22 cellular contexts compared by ENCODE assay signal in genomic region chr21:42426424-42426823, GRCh38. TPM values are rescaled to one million over a fixed set of nuclear protein-coding genes. Genes with fewer than 3 reads are reported as not detected.
DNase-seq lines count a peak whose midpoint lies in the region; ATAC-seq, FAIRE-seq and TF ChIP-seq lines count a peak whose summit lies in the region.
"Had no signal": no experiment of that assay in that cellular context is flagged by ENCODE, and none has a peak within 500 bp of the region (broad histone marks: within the 10 kb centered on the region; RNA-seq: fewer than 3 reads in every experiment).

No MANE protein-coding gene starts in this region.

- peak; percentile 89 for FAIRE-seq in GM12891 (lab: Jason Lieb, UNC)
- FAIRE-seq: endothelial cell of umbilical vein, H1 had no signal

- no peak for TF ChIP-seq POLR2A in GM12891 (IDR thresholded peaks at IDR 0.05; ENCODE audit: low read depth, low read length)

- peaks cover 94% of the 10 kb centered on the region for H3K36me3 Mint-ChIP-seq in activated CD4-positive, alpha-beta T cell treated with anti-CD3 and anti-CD28 coated beads, Interleukin-2, amount 10 ng/mL, durations not matched to agents 7 days and 5 days (ENCODE audit: low read depth)
- peaks cover 80% of the 10 kb centered on the region for H3K36me3 Mint-ChIP-seq in activated T-helper 1 cell treated with anti-CD3 and anti-CD28 coated beads, Interleukin-12 subunit alpha, Interleukin-12 subunit beta, Interleukin-2, Interleukin-4 antibody, amounts not matched to agents 30 ng/mL and 10 ng/mL and 1 ng/mL, durations not matched to agents 14 hours and 24 hours and 36 hours (ENCODE audit: low read depth)
- no peaks in the 10 kb centered on the region for H3K36me3 Mint-ChIP-seq in natural killer cell

- ATAC-seq in natural killer cell (no peak), esophagus mucosa (no peak)

- DNase-seq in activated CD4-positive, alpha-beta T cell treated with anti-CD3 and anti-CD28 coated beads, Interleukin-2, amount 10 ng/mL, durations not matched to agents 7 days and 5 days: no peak
- DNase-seq in activated CD4-positive, alpha-beta T cell treated with anti-CD3 and anti-CD28 coated beads, Interleukin-2, amount 50 U/mL, for 1 hour: no peak
- DNase-seq in GM12891 (ENCODE audit: insufficient read length, low spot score): no peak
- no peak for DNase-seq in activated T-helper 1 cell treated with anti-CD3 and anti-CD28 coated beads, Interleukin-12 subunit alpha, Interleukin-12 subunit beta, Interleukin-2, Interleukin-4 antibody, amounts not matched to agents 30 ng/mL and 10 ng/mL and 1 ng/mL, durations not matched to agents 14 hours and 24 hours and 36 hours (ENCODE audit: low spot score)
- DNase-seq in natural killer cell: no peak
- DNase-seq in stimulated activated CD4-positive, alpha-beta T cell treated with anti-CD3 and anti-CD28 coated beads, Interleukin-2, amount 100 ng/mL, for 48 hours: no peak
- no peak for DNase-seq in mucosa of gallbladder (ENCODE audit: low spot score)
- DNase-seq: activated CD4-positive, alpha-beta T cell treated with anti-CD3 and anti-CD28 coated beads for 1 hour; aorta; foreskin melanocyte; NCI-H1092 treated with DMSO at 0.1 percent for 48 hours; ovary; SIG-M5; stimulated activated CD4-positive, alpha-beta T cell treated with anti-CD3 and anti-CD28 coated beads, Interleukin-4, amount 100 ng/mL, for 1 hour; stimulated activated CD8-positive, alpha-beta memory T cell treated with anti-CD3 and anti-CD28 coated beads, Interleukin-4, amount 100 ng/mL, for 48 hours; T1000; testis had no signal

- peaks cover 61% of the 10 kb centered on the region for H3K4me1 Mint-ChIP-seq in activated CD4-positive, alpha-beta T cell treated with anti-CD3 and anti-CD28 coated beads, Interleukin-2, amount 10 ng/mL, durations not matched to agents 7 days and 5 days
- peaks cover 55% of the 10 kb centered on the region for H3K4me1 Mint-ChIP-seq in activated T-helper 1 cell treated with anti-CD3 and anti-CD28 coated beads, Interleukin-12 subunit alpha, Interleukin-12 subunit beta, Interleukin-2, Interleukin-4 antibody, amounts not matched to agents 30 ng/mL and 10 ng/mL and 1 ng/mL, durations not matched to agents 14 hours and 24 hours and 36 hours (ENCODE audit: low read depth)
- peaks cover 61 to 63% of the 10 kb centered on the region in 2 donors for H3K4me1 Mint-ChIP-seq in natural killer cell

- intact Hi-C loops in activated T-helper 1 cell treated with anti-CD3 and anti-CD28 coated beads, Interleukin-12 subunit alpha, Interleukin-12 subunit beta, Interleukin-2, Interleukin-4 antibody, amounts not matched to agents 30 ng/mL and 10 ng/mL and 1 ng/mL, durations not matched to agents 14 hours and 24 hours and 36 hours (cut with micrococcal nuclease): no loop called here
- intact Hi-C loops in natural killer cell (cut with micrococcal nuclease): loop anchor here (10.0 kb wide), 2 partner anchors 98 to 258 kb away; no protein-coding TSS in a partner anchor

- CTCF ChIA-PET in activated CD4-positive, alpha-beta T cell treated with anti-CD3 and anti-CD28 coated beads, Interleukin-2, amount 10 ng/mL, durations not matched to agents 7 days and 5 days (lab: Charles Lee): interaction anchor here (1.1 kb wide), 1 partner anchor 189 kb away, joined by 3 read pairs; no protein-coding TSS in a partner anchor

- POLR2A ChIA-PET in activated CD4-positive, alpha-beta T cell treated with anti-CD3 and anti-CD28 coated beads, Interleukin-2, amount 10 ng/mL, durations not matched to agents 7 days and 5 days (lab: Charles Lee): no interaction called here

- TF ChIP-seq CTCF in natural killer cell (IDR thresholded peaks at IDR 0.05): no peak

- no peaks in the 10 kb centered on the region for H3K27me3 Mint-ChIP-seq in activated CD4-positive, alpha-beta T cell treated with anti-CD3 and anti-CD28 coated beads, Interleukin-2, amount 10 ng/mL, durations not matched to agents 7 days and 5 days
- no peaks in the 10 kb centered on the region for H3K27me3 Mint-ChIP-seq in activated T-helper 1 cell treated with anti-CD3 and anti-CD28 coated beads, Interleukin-12 subunit alpha, Interleukin-12 subunit beta, Interleukin-2, Interleukin-4 antibody, amounts not matched to agents 30 ng/mL and 10 ng/mL and 1 ng/mL, durations not matched to agents 14 hours and 24 hours and 36 hours (ENCODE audit: insufficient read depth)
- H3K27me3 Mint-ChIP-seq in natural killer cell (ENCODE audit: low read depth in 2 of 2): peaks cover 42 to 57% of the 10 kb centered on the region in 2 donors

- H3K27ac Mint-ChIP-seq in activated CD4-positive, alpha-beta T cell treated with anti-CD3 and anti-CD28 coated beads, Interleukin-2, amount 10 ng/mL, durations not matched to agents 7 days and 5 days: no peak overlapping the region
- H3K27ac Mint-ChIP-seq in activated T-helper 1 cell treated with anti-CD3 and anti-CD28 coated beads, Interleukin-12 subunit alpha, Interleukin-12 subunit beta, Interleukin-2, Interleukin-4 antibody, amounts not matched to agents 30 ng/mL and 10 ng/mL and 1 ng/mL, durations not matched to agents 14 hours and 24 hours and 36 hours: peak overlapping the region; percentile 45
- peak overlapping the region; percentile 26 to 33 for H3K27ac Mint-ChIP-seq in natural killer cell

- no peaks in the 10 kb centered on the region for H3K9me3 Mint-ChIP-seq in activated CD4-positive, alpha-beta T cell treated with anti-CD3 and anti-CD28 coated beads, Interleukin-2, amount 10 ng/mL, durations not matched to agents 7 days and 5 days
- H3K9me3 Mint-ChIP-seq in activated T-helper 1 cell treated with anti-CD3 and anti-CD28 coated beads, Interleukin-12 subunit alpha, Interleukin-12 subunit beta, Interleukin-2, Interleukin-4 antibody, amounts not matched to agents 30 ng/mL and 10 ng/mL and 1 ng/mL, durations not matched to agents 14 hours and 24 hours and 36 hours: peaks cover 2% of the 10 kb centered on the region
- H3K9me3 Mint-ChIP-seq in natural killer cell: no peaks in the 10 kb centered on the region

- peak overlapping the region; percentile 1 for H3K4me3 Mint-ChIP-seq in activated CD4-positive, alpha-beta T cell treated with anti-CD3 and anti-CD28 coated beads, Interleukin-2, amount 10 ng/mL, durations not matched to agents 7 days and 5 days
- peak overlapping the region; percentile 27 for H3K4me3 Mint-ChIP-seq in activated T-helper 1 cell treated with anti-CD3 and anti-CD28 coated beads, Interleukin-12 subunit alpha, Interleukin-12 subunit beta, Interleukin-2, Interleukin-4 antibody, amounts not matched to agents 30 ng/mL and 10 ng/mL and 1 ng/mL, durations not matched to agents 14 hours and 24 hours and 36 hours
- peak overlapping the region; percentile 28 for H3K4me3 Mint-ChIP-seq in natural killer cell

TF ChIP-seq in GM12891, 5 proteins besides CTCF, POLR2A, EP300 and RAD21:
- TF ChIP-seq SPI1 (IDR thresholded peaks at IDR 0.05; ENCODE audit: low read depth, low read length) (peak; percentile 29; the same call in 1 of the 2 replicates), TAF1 (IDR thresholded peaks at IDR 0.05; ENCODE audit: low read depth, low read length) (no peak)

RNA-seq across cellular contexts. Expression of gene UBASH3A, which starts 22.7 kb away (rescaled TPM):
- 10 to 100 TPM; 77.4 to 83.7 TPM for total RNA-seq in activated CD4-positive, alpha-beta T cell treated with anti-CD3 and anti-CD28 coated beads, Interleukin-2, amount 10 ng/mL, durations not matched to agents 7 days and 5 days
- polyA plus RNA-seq in GM12891 (2012; ENCODE audit: low read depth, missing spikeins): 1.1 TPM
- total RNA-seq in activated T-helper 1 cell treated with anti-CD3 and anti-CD28 coated beads, Interleukin-12 subunit alpha, Interleukin-12 subunit beta, Interleukin-2, Interleukin-4 antibody, amounts not matched to agents 30 ng/mL and 10 ng/mL and 1 ng/mL, durations not matched to agents 14 hours and 24 hours and 36 hours: 69.1 and 70.8 TPM in 2 replicates
- total RNA-seq in natural killer cell (1 to 10 TPM in 2 of 3 donors, under 1 TPM in 1; 0.66 to 5.0 (median 2.0) TPM), esophagus mucosa (0.24 TPM), mucosa of gallbladder (2.0 TPM)
- total RNA-seq: Daoy, endothelial cell of umbilical vein, H1, OCI-LY7 had no signal
- polyA plus RNA-seq: endothelial cell of umbilical vein, H1 had no signal

RNA-seq across cellular contexts. Expression of gene TMPRSS3, which starts 30.6 kb away (rescaled TPM):
- total RNA-seq in activated CD4-positive, alpha-beta T cell treated with anti-CD3 and anti-CD28 coated beads, Interleukin-2, amount 10 ng/mL, durations not matched to agents 7 days and 5 days: 1 to 10 TPM; 7.4 to 8.9 TPM
- 129 TPM for polyA plus RNA-seq in GM12891 (2012; ENCODE audit: low read depth, missing spikeins)
- total RNA-seq in activated T-helper 1 cell treated with anti-CD3 and anti-CD28 coated beads, Interleukin-12 subunit alpha, Interleukin-12 subunit beta, Interleukin-2, Interleukin-4 antibody, amounts not matched to agents 30 ng/mL and 10 ng/mL and 1 ng/mL, durations not matched to agents 14 hours and 24 hours and 36 hours: 33.7 and 41.3 TPM in 2 replicates
- total RNA-seq in natural killer cell: under 1 TPM in 1 of 3 donors, not detected in 2; 0.25 TPM
- 0.32 TPM for total RNA-seq in esophagus mucosa
- 10.5 TPM for total RNA-seq in mucosa of gallbladder
- total RNA-seq: endothelial cell of umbilical vein, H1, OCI-LY7 had no signal
- polyA plus RNA-seq: endothelial cell of umbilical vein had no signal

Comparison
In these comparisons a context has a peak if more than half of its experiments do, and no peak if none do; other contexts are left out.
1. RNA of gene UBASH3A, which starts 22.7 kb away (total RNA-seq): 77.4 to 83.7 TPM in activated CD4-positive, alpha-beta T cell treated with anti-CD3 and anti-CD28 coated beads, Interleukin-2, amount 10 ng/mL, durations not matched to agents 7 days and 5 days and 69.1 to 70.8 TPM in activated T-helper 1 cell treated with anti-CD3 and anti-CD28 coated beads, Interleukin-12 subunit alpha, Interleukin-12 subunit beta, Interleukin-2, Interleukin-4 antibody, amounts not matched to agents 30 ng/mL and 10 ng/mL and 1 ng/mL, durations not matched to agents 14 hours and 24 hours and 36 hours; 0.66 to 5.0 TPM in natural killer cell, 2.0 TPM in mucosa of gallbladder (single experiment) and 0.24 TPM in esophagus mucosa (single experiment); every median in the first group is over 10 times any median in the second.
2. Peak in every context shown above with its lines, with median percentiles within 50 percentile points of each other: H3K4me3 Mint-ChIP-seq.